In the genomic region with DNA sequence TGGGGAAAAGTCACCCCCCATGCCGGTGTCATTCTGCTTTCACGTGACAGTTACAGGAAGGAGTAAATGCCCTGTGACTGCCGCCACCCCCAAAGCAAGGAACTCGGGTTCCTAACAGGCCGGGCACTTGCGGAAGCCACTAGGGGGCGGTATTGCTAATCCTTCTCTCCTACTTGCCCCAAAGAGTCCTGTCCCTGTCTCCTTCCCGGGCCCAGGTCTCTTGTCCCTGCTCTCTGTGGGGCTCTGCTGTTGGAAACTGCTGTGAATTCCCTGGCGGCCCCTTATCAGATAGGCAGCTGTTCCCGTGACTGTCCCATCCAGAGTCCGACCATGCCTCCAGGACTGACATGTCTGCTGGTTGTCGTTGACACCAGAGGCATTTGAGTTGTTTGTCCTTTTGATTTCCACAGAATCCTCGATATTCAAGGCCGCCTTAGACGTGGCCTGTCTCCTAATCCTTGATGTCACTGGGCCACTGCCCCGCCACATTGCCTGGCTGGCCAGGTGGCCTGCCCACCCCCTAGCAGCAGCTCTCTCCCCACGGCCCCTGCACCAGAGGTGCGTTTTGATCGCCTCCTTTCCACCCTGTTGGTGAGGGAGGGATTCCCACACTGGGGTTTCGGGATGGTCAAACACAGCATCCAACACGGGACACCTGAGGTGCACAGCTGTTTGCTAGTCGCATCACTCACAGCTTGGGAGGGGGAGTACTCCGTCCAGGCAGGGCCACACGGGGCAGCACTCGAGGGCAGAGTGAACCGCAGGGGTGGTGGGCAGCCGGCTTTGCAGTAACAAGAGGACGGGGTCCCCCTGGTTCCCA, we compare ENCODE assay signal across 1 cellular context.
A peak's percentile ranks its signal among the peaks of the same experiment; 100 is the strongest.
TF ChIP-seq lines count a peak whose summit lies in the region.

No MANE protein-coding gene starts in this region.

TF ChIP-seq in HepG2, 621 proteins besides CTCF, POLR2A, EP300 and RAD21 (continued from another document and continues in another):
- TF ChIP-seq, protein P1, sequence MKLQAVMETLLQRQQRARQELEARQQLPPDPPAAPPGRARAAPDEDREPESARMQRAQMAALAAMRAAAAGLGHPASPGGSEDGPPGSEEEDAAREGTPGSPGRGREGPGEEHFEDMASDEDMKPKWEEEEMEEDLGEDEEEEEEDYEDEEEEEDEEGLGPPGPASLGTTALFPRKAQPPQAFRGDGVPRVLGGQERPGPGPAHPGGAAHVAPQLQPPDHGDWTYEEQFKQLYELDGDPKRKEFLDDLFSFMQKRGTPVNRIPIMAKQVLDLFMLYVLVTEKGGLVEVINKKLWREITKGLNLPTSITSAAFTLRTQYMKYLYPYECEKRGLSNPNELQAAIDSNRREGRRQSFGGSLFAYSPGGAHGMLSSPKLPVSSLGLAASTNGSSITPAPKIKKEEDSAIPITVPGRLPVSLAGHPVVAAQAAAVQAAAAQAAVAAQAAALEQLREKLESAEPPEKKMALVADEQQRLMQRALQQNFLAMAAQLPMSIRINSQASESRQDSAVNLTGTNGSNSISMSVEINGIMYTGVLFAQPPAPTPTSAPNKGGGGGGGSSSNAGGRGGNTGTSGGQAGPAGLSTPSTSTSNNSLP (IDR thresholded peaks at IDR 0.05; ENCODE audit: low read depth, low read length): no peak
- TF ChIP-seq HMG20A (CRISPR knock-in tag; IDR thresholded peaks at IDR 0.05; ENCODE audit: borderline replicate concordance) (no peak), RBM39 (IDR thresholded peaks at IDR 0.05; ENCODE audit: low read depth, low read length, poor library complexity, severe bottlenecking) (no peak), SMC3 (IDR thresholded peaks at IDR 0.05; ENCODE audit: low read length) (peak; percentile 49), ZNF577 (CRISPR knock-in tag; IDR thresholded peaks at IDR 0.05; ENCODE audit: borderline replicate concordance, low read depth) (no peak), HNRNPUL1 (IDR thresholded peaks at IDR 0.05; ENCODE audit: low read depth, low read length) (no peak), STAG1 (CRISPR knock-in tag; IDR thresholded peaks at IDR 0.05) (peak; percentile 65), TOE1 (CRISPR knock-in tag; IDR thresholded peaks at IDR 0.05) (no peak), ZNF589 (CRISPR knock-in tag; conservative IDR thresholded peaks at IDR 0.05) (no peak), SMAD9 (CRISPR knock-in tag; IDR thresholded peaks at IDR 0.05) (no peak), CHCHD3 (CRISPR knock-in tag; IDR thresholded peaks at IDR 0.05) (no peak), RELA (CRISPR knock-in tag; IDR thresholded peaks at IDR 0.05) (no peak), SCMH1 (CRISPR knock-in tag; IDR thresholded peaks at IDR 0.05; ENCODE audit: borderline replicate concordance) (no peak), MTA1 (CRISPR knock-in tag; IDR thresholded peaks at IDR 0.05; ENCODE audit: borderline replicate concordance) (no peak), XRCC5 (optimal IDR thresholded peaks at IDR 0.05; ENCODE audit: low read length) (peak; percentile 29), SNAPC2 (CRISPR knock-in tag; IDR thresholded peaks at IDR 0.05) (no peak), ZNF510 (CRISPR knock-in tag; IDR thresholded peaks at IDR 0.05; ENCODE audit: low read depth) (no peak), HHEX (CRISPR knock-in tag; IDR thresholded peaks at IDR 0.05) (no peak), ZFX (CRISPR knock-in tag; IDR thresholded peaks at IDR 0.05; ENCODE audit: low read depth) (peak; percentile 27; the same call in 1 of the 2 replicates), SOX13 (IDR thresholded peaks at IDR 0.05) (no peak), SOX13 (CRISPR knock-in tag; conservative IDR thresholded peaks at IDR 0.05 in 1 of 2, IDR thresholded peaks at IDR 0.05 in 1 of 2) (no peak), MXI1 (IDR thresholded peaks at IDR 0.05; ENCODE audit: borderline replicate concordance, low read depth, low read length) (no peak), ZBTB7A (CRISPR knock-in tag; IDR thresholded peaks at IDR 0.05) (0 out of 2 replicates have a peak, but pooled peaks have one; percentile 22), ZNF12 (CRISPR knock-in tag; IDR thresholded peaks at IDR 0.05) (no peak), ZNF703 (CRISPR knock-in tag; IDR thresholded peaks at IDR 0.05; ENCODE audit: borderline replicate concordance) (no peak), ZNF251 (CRISPR knock-in tag; IDR thresholded peaks at IDR 0.05) (no peak), ZNF225 (CRISPR knock-in tag; IDR thresholded peaks at IDR 0.05) (no peak; the same call in 1 of the 2 replicates), MEF2D (CRISPR knock-in tag; IDR thresholded peaks at IDR 0.05) (no peak), PPARG (CRISPR knock-in tag; conservative IDR thresholded peaks at IDR 0.05) (no peak), ZNF383 (CRISPR knock-in tag; IDR thresholded peaks at IDR 0.05; ENCODE audit: borderline replicate concordance) (no peak), ZNF484 (CRISPR knock-in tag; IDR thresholded peaks at IDR 0.05; ENCODE audit: borderline replicate concordance, low read depth) (no peak), SP1 (IDR thresholded peaks at IDR 0.05) (no peak), SP1 (CRISPR knock-in tag; IDR thresholded peaks at IDR 0.05) (no peak), ZNF317 (CRISPR knock-in tag; IDR thresholded peaks at IDR 0.05) (no peak), ZKSCAN5 (CRISPR knock-in tag; IDR thresholded peaks at IDR 0.05) (no peak), ZNF335 (CRISPR knock-in tag; IDR thresholded peaks at IDR 0.05) (no peak), RFX5 (IDR thresholded peaks at IDR 0.05; ENCODE audit: low read depth, low read length) (no peak), ZNF782 (CRISPR knock-in tag; IDR thresholded peaks at IDR 0.05; ENCODE audit: borderline replicate concordance) (no peak), FOXC1 (CRISPR knock-in tag; IDR thresholded peaks at IDR 0.05; ENCODE audit: borderline replicate concordance) (peak; percentile 51; the same call in 1 of the 2 replicates)
- TF ChIP-seq, protein P2, sequence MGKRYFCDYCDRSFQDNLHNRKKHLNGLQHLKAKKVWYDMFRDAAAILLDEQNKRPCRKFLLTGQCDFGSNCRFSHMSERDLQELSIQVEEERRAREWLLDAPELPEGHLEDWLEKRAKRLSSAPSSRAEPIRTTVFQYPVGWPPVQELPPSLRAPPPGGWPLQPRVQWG (CRISPR knock-in tag; IDR thresholded peaks at IDR 0.05; ENCODE audit: borderline replicate concordance, low read depth): no peak
- TF ChIP-seq, protein P3, sequence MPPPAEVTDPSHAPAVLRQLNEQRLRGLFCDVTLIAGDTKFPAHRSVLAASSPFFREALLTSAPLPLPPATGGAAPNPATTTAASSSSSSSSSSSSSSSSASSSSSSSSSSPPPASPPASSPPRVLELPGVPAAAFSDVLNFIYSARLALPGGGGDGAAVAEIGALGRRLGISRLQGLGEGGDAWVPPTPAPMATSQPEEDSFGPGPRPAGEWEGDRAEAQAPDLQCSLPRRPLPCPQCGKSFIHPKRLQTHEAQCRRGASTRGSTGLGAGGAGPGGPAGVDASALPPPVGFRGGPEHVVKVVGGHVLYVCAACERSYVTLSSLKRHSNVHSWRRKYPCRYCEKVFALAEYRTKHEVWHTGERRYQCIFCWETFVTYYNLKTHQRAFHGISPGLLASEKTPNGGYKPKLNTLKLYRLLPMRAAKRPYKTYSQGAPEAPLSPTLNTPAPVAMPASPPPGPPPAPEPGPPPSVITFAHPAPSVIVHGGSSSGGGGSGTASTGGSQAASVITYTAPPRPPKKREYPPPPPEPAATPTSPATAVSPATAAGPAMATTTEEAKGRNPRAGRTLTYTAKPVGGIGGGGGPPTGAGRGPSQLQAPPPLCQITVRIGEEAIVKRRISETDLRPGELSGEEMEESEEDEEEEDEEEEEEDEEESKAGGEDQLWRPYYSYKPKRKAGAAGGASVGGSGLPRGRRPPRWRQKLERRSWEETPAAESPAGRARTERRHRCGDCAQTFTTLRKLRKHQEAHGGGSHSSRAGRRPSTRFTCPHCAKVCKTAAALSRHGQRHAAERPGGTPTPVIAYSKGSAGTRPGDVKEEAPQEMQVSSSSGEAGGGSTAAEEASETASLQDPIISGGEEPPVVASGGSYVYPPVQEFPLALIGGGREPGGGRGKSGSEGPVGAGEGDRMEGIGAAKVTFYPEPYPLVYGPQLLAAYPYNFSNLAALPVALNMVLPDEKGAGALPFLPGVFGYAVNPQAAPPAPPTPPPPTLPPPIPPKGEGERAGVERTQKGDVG (CRISPR knock-in tag; IDR thresholded peaks at IDR 0.05; ENCODE audit: borderline replicate concordance): no peak
- TF ChIP-seq, protein P4, sequence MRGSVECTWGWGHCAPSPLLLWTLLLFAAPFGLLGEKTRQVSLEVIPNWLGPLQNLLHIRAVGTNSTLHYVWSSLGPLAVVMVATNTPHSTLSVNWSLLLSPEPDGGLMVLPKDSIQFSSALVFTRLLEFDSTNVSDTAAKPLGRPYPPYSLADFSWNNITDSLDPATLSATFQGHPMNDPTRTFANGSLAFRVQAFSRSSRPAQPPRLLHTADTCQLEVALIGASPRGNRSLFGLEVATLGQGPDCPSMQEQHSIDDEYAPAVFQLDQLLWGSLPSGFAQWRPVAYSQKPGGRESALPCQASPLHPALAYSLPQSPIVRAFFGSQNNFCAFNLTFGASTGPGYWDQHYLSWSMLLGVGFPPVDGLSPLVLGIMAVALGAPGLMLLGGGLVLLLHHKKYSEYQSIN (CRISPR knock-in tag; IDR thresholded peaks at IDR 0.05; ENCODE audit: borderline replicate concordance): no peak
- TF ChIP-seq, protein P5, sequence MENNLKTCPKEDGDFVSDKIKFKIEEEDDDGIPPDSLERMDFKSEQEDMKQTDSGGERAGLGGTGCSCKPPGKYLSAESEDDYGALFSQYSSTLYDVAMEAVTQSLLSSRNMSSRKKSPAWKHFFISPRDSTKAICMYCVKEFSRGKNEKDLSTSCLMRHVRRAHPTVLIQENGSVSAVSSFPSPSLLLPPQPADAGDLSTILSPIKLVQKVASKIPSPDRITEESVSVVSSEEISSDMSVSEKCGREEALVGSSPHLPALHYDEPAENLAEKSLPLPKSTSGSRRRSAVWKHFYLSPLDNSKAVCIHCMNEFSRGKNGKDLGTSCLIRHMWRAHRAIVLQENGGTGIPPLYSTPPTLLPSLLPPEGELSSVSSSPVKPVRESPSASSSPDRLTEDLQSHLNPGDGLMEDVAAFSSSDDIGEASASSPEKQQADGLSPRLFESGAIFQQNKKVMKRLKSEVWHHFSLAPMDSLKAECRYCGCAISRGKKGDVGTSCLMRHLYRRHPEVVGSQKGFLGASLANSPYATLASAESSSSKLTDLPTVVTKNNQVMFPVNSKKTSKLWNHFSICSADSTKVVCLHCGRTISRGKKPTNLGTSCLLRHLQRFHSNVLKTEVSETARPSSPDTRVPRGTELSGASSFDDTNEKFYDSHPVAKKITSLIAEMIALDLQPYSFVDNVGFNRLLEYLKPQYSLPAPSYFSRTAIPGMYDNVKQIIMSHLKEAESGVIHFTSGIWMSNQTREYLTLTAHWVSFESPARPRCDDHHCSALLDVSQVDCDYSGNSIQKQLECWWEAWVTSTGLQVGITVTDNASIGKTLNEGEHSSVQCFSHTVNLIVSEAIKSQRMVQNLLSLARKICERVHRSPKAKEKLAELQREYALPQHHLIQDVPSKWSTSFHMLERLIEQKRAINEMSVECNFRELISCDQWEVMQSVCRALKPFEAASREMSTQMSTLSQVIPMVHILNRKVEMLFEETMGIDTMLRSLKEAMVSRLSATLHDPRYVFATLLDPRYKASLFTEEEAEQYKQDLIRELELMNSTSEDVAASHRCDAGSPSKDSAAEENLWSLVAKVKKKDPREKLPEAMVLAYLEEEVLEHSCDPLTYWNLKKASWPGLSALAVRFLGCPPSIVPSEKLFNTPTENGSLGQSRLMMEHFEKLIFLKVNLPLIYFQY (CRISPR knock-in tag; IDR thresholded peaks at IDR 0.05; ENCODE audit: borderline replicate concordance): no peak
- TF ChIP-seq, protein P6, sequence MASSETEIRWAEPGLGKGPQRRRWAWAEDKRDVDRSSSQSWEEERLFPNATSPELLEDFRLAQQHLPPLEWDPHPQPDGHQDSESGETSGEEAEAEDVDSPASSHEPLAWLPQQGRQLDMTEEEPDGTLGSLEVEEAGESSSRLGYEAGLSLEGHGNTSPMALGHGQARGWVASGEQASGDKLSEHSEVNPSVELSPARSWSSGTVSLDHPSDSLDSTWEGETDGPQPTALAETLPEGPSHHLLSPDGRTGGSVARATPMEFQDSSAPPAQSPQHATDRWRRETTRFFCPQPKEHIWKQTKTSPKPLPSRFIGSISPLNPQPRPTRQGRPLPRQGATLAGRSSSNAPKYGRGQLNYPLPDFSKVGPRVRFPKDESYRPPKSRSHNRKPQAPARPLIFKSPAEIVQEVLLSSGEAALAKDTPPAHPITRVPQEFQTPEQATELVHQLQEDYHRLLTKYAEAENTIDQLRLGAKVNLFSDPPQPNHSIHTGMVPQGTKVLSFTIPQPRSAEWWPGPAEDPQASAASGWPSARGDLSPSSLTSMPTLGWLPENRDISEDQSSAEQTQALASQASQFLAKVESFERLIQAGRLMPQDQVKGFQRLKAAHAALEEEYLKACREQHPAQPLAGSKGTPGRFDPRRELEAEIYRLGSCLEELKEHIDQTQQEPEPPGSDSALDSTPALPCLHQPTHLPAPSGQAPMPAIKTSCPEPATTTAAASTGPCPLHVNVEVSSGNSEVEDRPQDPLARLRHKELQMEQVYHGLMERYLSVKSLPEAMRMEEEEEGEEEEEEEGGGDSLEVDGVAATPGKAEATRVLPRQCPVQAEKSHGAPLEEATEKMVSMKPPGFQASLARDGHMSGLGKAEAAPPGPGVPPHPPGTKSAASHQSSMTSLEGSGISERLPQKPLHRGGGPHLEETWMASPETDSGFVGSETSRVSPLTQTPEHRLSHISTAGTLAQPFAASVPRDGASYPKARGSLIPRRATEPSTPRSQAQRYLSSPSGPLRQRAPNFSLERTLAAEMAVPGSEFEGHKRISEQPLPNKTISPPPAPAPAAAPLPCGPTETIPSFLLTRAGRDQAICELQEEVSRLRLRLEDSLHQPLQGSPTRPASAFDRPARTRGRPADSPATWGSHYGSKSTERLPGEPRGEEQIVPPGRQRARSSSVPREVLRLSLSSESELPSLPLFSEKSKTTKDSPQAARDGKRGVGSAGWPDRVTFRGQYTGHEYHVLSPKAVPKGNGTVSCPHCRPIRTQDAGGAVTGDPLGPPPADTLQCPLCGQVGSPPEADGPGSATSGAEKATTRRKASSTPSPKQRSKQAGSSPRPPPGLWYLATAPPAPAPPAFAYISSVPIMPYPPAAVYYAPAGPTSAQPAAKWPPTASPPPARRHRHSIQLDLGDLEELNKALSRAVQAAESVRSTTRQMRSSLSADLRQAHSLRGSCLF (CRISPR knock-in tag; IDR thresholded peaks at IDR 0.05; ENCODE audit: borderline replicate concordance): no peak
- TF ChIP-seq, protein P7, sequence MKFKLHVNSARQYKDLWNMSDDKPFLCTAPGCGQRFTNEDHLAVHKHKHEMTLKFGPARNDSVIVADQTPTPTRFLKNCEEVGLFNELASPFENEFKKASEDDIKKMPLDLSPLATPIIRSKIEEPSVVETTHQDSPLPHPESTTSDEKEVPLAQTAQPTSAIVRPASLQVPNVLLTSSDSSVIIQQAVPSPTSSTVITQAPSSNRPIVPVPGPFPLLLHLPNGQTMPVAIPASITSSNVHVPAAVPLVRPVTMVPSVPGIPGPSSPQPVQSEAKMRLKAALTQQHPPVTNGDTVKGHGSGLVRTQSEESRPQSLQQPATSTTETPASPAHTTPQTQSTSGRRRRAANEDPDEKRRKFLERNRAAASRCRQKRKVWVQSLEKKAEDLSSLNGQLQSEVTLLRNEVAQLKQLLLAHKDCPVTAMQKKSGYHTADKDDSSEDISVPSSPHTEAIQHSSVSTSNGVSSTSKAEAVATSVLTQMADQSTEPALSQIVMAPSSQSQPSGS (CRISPR knock-in tag; IDR thresholded peaks at IDR 0.05): no peak
